1 cellular context compared by ENCODE assay signal in genomic region chr20:49799698-49800097, GRCh38.
TF ChIP-seq lines count a peak whose summit lies in the region.

No MANE protein-coding gene starts in this region.

TF ChIP-seq in HepG2, 621 proteins besides CTCF, POLR2A, EP300 and RAD21 (continued from another document):
- TF ChIP-seq MAFK (conservative IDR thresholded peaks at IDR 0.05 in 1 of 2, IDR thresholded peaks at IDR 0.05 in 1 of 2; ENCODE audit: low read length in 2 of 2) = peak; percentile 65 to 70
- TF ChIP-seq XBP1 (CRISPR knock-in tag; IDR thresholded peaks at IDR 0.05) = no peak
- no peak for TF ChIP-seq HNRNPUL1 (IDR thresholded peaks at IDR 0.05; ENCODE audit: low read depth, low read length)
- TF ChIP-seq ZNF530 (CRISPR knock-in tag; IDR thresholded peaks at IDR 0.05; ENCODE audit: low read depth) = no peak
- no peak for TF ChIP-seq ZNF607 (CRISPR knock-in tag; IDR thresholded peaks at IDR 0.05; ENCODE audit: borderline replicate concordance)
- no peak for TF ChIP-seq ZIK1 (CRISPR knock-in tag; IDR thresholded peaks at IDR 0.05; ENCODE audit: borderline replicate concordance, low read depth)
- no peak for TF ChIP-seq NCOA1 (CRISPR knock-in tag; IDR thresholded peaks at IDR 0.05)
- TF ChIP-seq ZNF644 (CRISPR knock-in tag; IDR thresholded peaks at IDR 0.05; ENCODE audit: low read depth) = peak; percentile 95
- no peak for TF ChIP-seq SP1 (IDR thresholded peaks at IDR 0.05)
- TF ChIP-seq SP1 (CRISPR knock-in tag; IDR thresholded peaks at IDR 0.05) = no peak
- TF ChIP-seq CEBPG (CRISPR knock-in tag; IDR thresholded peaks at IDR 0.05) = peak; percentile 67
- no peak for TF ChIP-seq SP2 (CRISPR knock-in tag; IDR thresholded peaks at IDR 0.05)
- TF ChIP-seq, protein P1, sequence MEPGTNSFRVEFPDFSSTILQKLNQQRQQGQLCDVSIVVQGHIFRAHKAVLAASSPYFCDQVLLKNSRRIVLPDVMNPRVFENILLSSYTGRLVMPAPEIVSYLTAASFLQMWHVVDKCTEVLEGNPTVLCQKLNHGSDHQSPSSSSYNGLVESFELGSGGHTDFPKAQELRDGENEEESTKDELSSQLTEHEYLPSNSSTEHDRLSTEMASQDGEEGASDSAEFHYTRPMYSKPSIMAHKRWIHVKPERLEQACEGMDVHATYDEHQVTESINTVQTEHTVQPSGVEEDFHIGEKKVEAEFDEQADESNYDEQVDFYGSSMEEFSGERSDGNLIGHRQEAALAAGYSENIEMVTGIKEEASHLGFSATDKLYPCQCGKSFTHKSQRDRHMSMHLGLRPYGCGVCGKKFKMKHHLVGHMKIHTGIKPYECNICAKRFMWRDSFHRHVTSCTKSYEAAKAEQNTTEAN (CRISPR knock-in tag; conservative IDR thresholded peaks at IDR 0.05) = no peak
- no peak for TF ChIP-seq ZNF572 (CRISPR knock-in tag; IDR thresholded peaks at IDR 0.05)
- no peak for TF ChIP-seq ZNF44 (CRISPR knock-in tag; IDR thresholded peaks at IDR 0.05)
